In the genomic region with DNA sequence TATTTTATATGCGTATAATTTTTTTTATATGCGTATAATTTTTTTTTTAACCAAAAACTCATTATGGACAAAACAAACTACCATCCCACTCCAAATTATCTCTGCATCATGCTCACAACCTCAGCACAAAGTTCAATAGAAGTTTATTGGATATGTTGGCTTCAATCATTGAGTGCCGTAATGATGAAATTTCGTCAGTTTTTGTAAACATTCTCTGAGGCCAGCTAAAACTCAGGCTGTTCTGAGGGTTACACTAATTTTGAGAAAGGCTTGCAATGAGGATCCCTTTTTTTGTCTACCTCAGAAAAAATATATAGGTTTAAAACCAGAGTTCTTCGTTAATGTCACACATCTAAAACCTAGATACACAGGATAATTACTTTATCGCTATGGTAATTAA, we compare ENCODE assay signal across 8 cellular contexts.
"Had no signal": no experiment of that assay in that cellular context is flagged by ENCODE, and none has a peak within 500 bp of the region (broad histone marks: within the 10 kb centered on the region; RNA-seq: fewer than 3 reads in every experiment).

No MANE protein-coding gene starts in this region.

- H3K4me3 Mint-ChIP-seq: HFFc6 had no signal

- H3K9me3 ChIP-seq: HAP-1 had no signal

- H3K36me3 ChIP-seq: HAP-1 had no signal

- ATAC-seq: HCT116, K562 had no signal

- H3K4me3 ChIP-seq: HAP-1, K562 had no signal

- DNase-seq: GOT3, HFFc6, KG1 had no signal

- H3K27ac Mint-ChIP-seq: HFFc6 had no signal

- FAIRE-seq: H54, HTR-8/SVneo, K562 had no signal

- H3K4me1 ChIP-seq: HAP-1 had no signal
